In the genomic region with DNA sequence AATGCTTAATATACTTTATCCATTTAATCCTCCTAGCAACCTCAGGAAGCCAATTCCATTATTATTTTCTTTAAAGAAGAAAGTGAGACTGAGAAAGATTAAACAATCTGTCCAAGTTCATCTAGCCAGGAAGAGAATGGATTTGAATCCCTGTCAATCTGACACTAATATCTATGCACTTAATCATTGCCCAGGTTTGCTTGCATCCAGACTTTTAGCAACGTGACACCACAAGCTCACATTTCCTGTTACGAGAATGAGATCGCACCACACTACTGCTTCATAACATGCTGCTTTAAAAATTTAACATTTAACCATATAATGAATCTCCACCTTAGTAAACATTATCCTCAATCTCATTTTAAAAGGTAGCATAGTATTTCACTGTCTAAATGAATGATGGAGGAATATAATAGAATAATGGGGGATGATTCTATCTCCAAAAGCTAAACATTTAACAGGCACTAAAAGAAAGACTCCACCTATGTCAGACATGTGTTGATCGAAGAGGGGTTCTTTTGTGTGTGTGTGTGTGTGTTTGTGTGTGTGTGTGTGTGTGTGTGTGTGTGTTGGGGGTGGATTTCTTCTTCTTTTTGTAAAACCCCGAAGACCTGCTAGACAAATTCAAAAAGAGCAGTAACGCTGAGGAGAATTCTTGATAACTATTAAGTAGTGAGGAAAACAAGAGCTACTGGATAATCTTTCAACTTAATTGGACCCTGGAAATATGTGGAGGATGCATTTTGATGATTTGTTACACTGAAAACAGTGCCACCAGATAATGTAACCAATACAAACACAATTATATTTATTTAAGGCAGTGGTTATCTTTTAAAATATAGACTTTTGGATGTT, we compare ENCODE assay signal across 25 cellular contexts.
DNase-seq lines count a peak whose midpoint lies in the region; ATAC-seq, FAIRE-seq and TF ChIP-seq lines count a peak whose summit lies in the region.
"Had no signal": no experiment of that assay in that cellular context is flagged by ENCODE, and none has a peak within 500 bp of the region (broad histone marks: within the 10 kb centered on the region; RNA-seq: fewer than 3 reads in every experiment).

No MANE protein-coding gene starts in this region.

- H3K4me1 ChIP-seq in HCT116 (ENCODE audit: control insufficient read depth in 1 of 2, insufficient read depth in 2 of 2, low read length in 2 of 2) (peaks cover 6 to 15% of the 10 kb centered on the region in 2 experiments; a peak in 2 of 4 replicates), Loucy (ENCODE audit: insufficient read depth, low read length, poor library complexity, severe bottlenecking) (peaks cover 7% of the 10 kb centered on the region), mesodermal cell (ENCODE audit: control insufficient read depth, insufficient read depth, low read length, poor library complexity, severe bottlenecking) (peaks cover 32% of the 10 kb centered on the region)
- H3K4me1 ChIP-seq: lower lobe of right lung, upper lobe of left lung had no signal

- TF ChIP-seq RAD21 in HCT116 (IDR thresholded peaks at IDR 0.05; ENCODE audit: low read depth): no peak

- no TSS peak for BruUV-seq in HCT116 (replicated peaks; lab: Mats Ljungman, UMichigan)

- H3K4me2 ChIP-seq in HCT116 (ENCODE audit: low read length): no peak overlapping the region
- H3K4me2 ChIP-seq in Loucy (ENCODE audit: low read depth, low read length, poor library complexity, severe bottlenecking): no peak overlapping the region
- H3K4me2 ChIP-seq: KMS-11, PC-9 had no signal

- intact Hi-C loops in HCT116 (cut with micrococcal nuclease): no loop called here

- POLR2A ChIA-PET in HCT116 (lab: Charles Lee): no interaction called here

- no peaks in the 10 kb centered on the region for H3F3A ChIP-seq in Loucy (ENCODE audit: low read depth)

- H3K36me3 ChIP-seq in HCT116 (ENCODE audit: control insufficient read depth in 1 of 2, insufficient read depth in 2 of 2, low read length in 2 of 2) (no peaks in the 10 kb centered on the region), Loucy (ENCODE audit: insufficient read depth, low read length) (no peaks in the 10 kb centered on the region), bronchial epithelial cell (ENCODE audit: control insufficient read depth, insufficient read depth, low read length) (no peaks in the 10 kb centered on the region), mesodermal cell (ENCODE audit: control insufficient read depth, insufficient read depth, low read length) (no peaks in the 10 kb centered on the region)
- H3K36me3 ChIP-seq: lower lobe of right lung, upper lobe of left lung had no signal

- H3K79me2 ChIP-seq in HCT116 (ENCODE audit: insufficient read depth, low read length) (no peaks in the 10 kb centered on the region), Loucy (ENCODE audit: insufficient read depth, low read length) (no peaks in the 10 kb centered on the region)

- H3K4me3 ChIP-seq in HCT116 (replicated peaks in 1 of 2; ENCODE audit: low read depth in 1 of 2, low read length in 2 of 2) (no peak overlapping the region), Loucy (ENCODE audit: low read length, poor library complexity, severe bottlenecking) (no peak overlapping the region), bronchial epithelial cell (ENCODE audit: low read depth, low read length) (no peak overlapping the region), mesodermal cell (ENCODE audit: extremely low read depth, insufficient read depth, low read length, poor library complexity, severe bottlenecking) (no peak overlapping the region)
- H3K4me3 ChIP-seq: lower lobe of right lung, PC-9, upper lobe of left lung had no signal

- H3K9ac ChIP-seq in HCT116 (ENCODE audit: low read length): no peak overlapping the region
- no peak overlapping the region for H3K9ac ChIP-seq in Loucy (ENCODE audit: low read depth, low read length, poor library complexity, severe bottlenecking)
- H3K9ac ChIP-seq: KMS-11 had no signal

- RAD21 ChIA-PET in HCT116 (lab: Charles Lee; ENCODE audit: low non-redundant PET in 1 of 2, low total read pairs in 2 of 2, uncharacterized antibody in 2 of 2, unreplicated experiment in 2 of 2): interaction anchor here in 1 of 2 experiments (0.6 kb wide), 1 partner anchor 37 kb away, joined by 3 read pairs; no protein-coding TSS in a partner anchor

- H3K27ac ChIP-seq in HCT116 (ENCODE audit: low read depth, low read length) (no peak overlapping the region), mesodermal cell (ENCODE audit: low read depth, low read length, severe bottlenecking) (peak overlapping the region; percentile 11)
- H3K27ac ChIP-seq: KMS-11, lower lobe of right lung, PC-9, upper lobe of left lung had no signal

- TF ChIP-seq CTCF in HCT116 (IDR thresholded peaks at IDR 0.05 in 2 of 3, conservative IDR thresholded peaks at IDR 0.05 in 1 of 3; ENCODE audit: borderline replicate concordance in 1 of 3, insufficient read depth in 1 of 3, low read depth in 2 of 3, low read length in 2 of 3): no peak
- no peak for TF ChIP-seq CTCF in Loucy (conservative IDR thresholded peaks at IDR 0.05; ENCODE audit: low read length)
- no peak for TF ChIP-seq CTCF in bronchial epithelial cell (IDR thresholded peaks at IDR 0.05; ENCODE audit: insufficient read depth, low read length, severe bottlenecking)

- ATAC-seq in HCT116 (no peak), GM21786 (IDR thresholded peaks at IDR 0.05; ENCODE audit: unreplicated experiment) (no peak), GM19455 (IDR thresholded peaks at IDR 0.05; ENCODE audit: unreplicated experiment) (no peak)
- ATAC-seq: activated CD4-positive, CD25-positive, alpha-beta regulatory T cell treated with anti-CD3 and anti-CD28 coated beads, Interleukin-2, amount 50 U/mL, for 24 hours; activated CD8-positive, alpha-beta T cell treated with anti-CD3 and anti-CD28 coated beads for 36 hours; lower lobe of right lung had no signal

- H2AFZ ChIP-seq in HCT116 (ENCODE audit: low read depth, low read length, poor library complexity, severe bottlenecking): peak overlapping the region; percentile 58
- 0 out of 2 replicates have a peak overlapping the region, but pooled peaks have one; percentile 59 for H2AFZ ChIP-seq in Loucy (ENCODE audit: low read length)
- H2AFZ ChIP-seq: PC-9 had no signal

- FAIRE-seq in bronchial epithelial cell (lab: Jason Lieb, UNC): no peak
- FAIRE-seq: GM19239, HTR-8/SVneo had no signal

- H3K27me3 ChIP-seq in HCT116 (ENCODE audit: insufficient read depth, low read length) (no peaks in the 10 kb centered on the region), Loucy (ENCODE audit: insufficient read depth, low read length, poor library complexity, severe bottlenecking) (no peaks in the 10 kb centered on the region), bronchial epithelial cell (ENCODE audit: control insufficient read depth, insufficient read depth, low read length) (no peaks in the 10 kb centered on the region)
- H3K27me3 ChIP-seq: upper lobe of left lung had no signal

- DNase-seq in HCT116 (ENCODE audit: low read depth, low spot score) (no peak), bronchial epithelial cell (ENCODE audit: low read depth) (peak; percentile 84), NCI-H128 (lab: John Stamatoyannopoulos, UW; ENCODE audit: unreplicated experiment) (no peak), AML-193 (lab: John Stamatoyannopoulos, UW) (no peak)
- DNase-seq: activated CD8-positive, alpha-beta T cell treated with anti-CD3 and anti-CD28 coated beads for 36 hours; activated effector memory CD4-positive, alpha-beta T cell treated with anti-CD3 and anti-CD28 coated beads, Interleukin-2, amount 50 U/mL, for 16 hours; activated naive CD8-positive, alpha-beta T cell treated with anti-CD3 and anti-CD28 coated beads, Interleukin-2, amount 10 ng/mL, durations not matched to agents 7 days and 5 days; activated T-cell treated with anti-CD3 and anti-CD28 coated beads for 4 hours; cerebellar nuclear complex; EL; immature natural killer cell; lower lobe of right lung; NCI-H187 treated with DMSO at 0.1 percent for 48 hours; NK-92 treated with Interleukin-12 subunit alpha and Interleukin-12 subunit beta, amount 100 ng/mL, for 24 hours; PC-9; SHP77; upper lobe of left lung had no signal

- H3K9me3 ChIP-seq in HCT116 (ENCODE audit: control insufficient read depth in 1 of 2, insufficient read depth in 1 of 2, low read depth in 1 of 2, low read length in 2 of 2) (peaks cover 0 to 5% of the 10 kb centered on the region in 2 experiments; a peak in 1 of 4 replicates), Loucy (ENCODE audit: insufficient read depth, low read depth, low read length) (peaks cover 9% of the 10 kb centered on the region; the same call in 1 of the 2 replicates), mesodermal cell (ENCODE audit: control insufficient read depth, low read length) (peaks cover 4% of the 10 kb centered on the region)

- H3K9me2 ChIP-seq in HCT116 (ENCODE audit: insufficient read depth) (no peaks in the 10 kb centered on the region), Loucy (replicated peaks; ENCODE audit: low read depth, low read length) (no peaks in the 10 kb centered on the region)

- TF ChIP-seq POLR2A in HCT116 (IDR thresholded peaks at IDR 0.05; ENCODE audit: borderline replicate concordance, extremely low read depth, insufficient read depth, insufficient read length): no peak

- WGBS in mesodermal cell (ENCODE audit: insufficient coverage in 2 of 2), 2 experiments: 71 to 88% methylated on average over 2 to 3 of the region's 6 CpGs

- CTCF ChIA-PET in HCT116 (lab: Charles Lee): no interaction called here

- no peaks in the 10 kb centered on the region for H4K20me1 ChIP-seq in HCT116 (ENCODE audit: insufficient read depth)
- H4K20me1 ChIP-seq in Loucy (ENCODE audit: insufficient read depth, low read length, poor library complexity, severe bottlenecking): no peaks in the 10 kb centered on the region

TF ChIP-seq in HCT116, 20 proteins besides CTCF, POLR2A, EP300 and RAD21 (continues in another document):
- TF ChIP-seq TCF7L2 (IDR thresholded peaks at IDR 0.05; ENCODE audit: borderline replicate concordance, extremely low read depth, insufficient read depth, insufficient read length) (no peak), EGR1 (IDR thresholded peaks at IDR 0.05; ENCODE audit: low read depth) (no peak), JUND (IDR thresholded peaks at IDR 0.05) (no peak), ZNF274 (IDR thresholded peaks at IDR 0.05; ENCODE audit: low read depth, low read length) (no peak)
